Comparison of ENCODE assay signal across 10 cellular contexts in genomic region chr16:66905633-66906539, GRCh38. TPM values are rescaled to one million over a fixed set of nuclear protein-coding genes. Genes with fewer than 3 reads are reported as not detected.
A peak's percentile ranks its signal among the peaks of the same experiment; 100 is the strongest.
DNase-seq lines count a peak whose midpoint lies in the region; ATAC-seq and TF ChIP-seq lines count a peak whose summit lies in the region.
"Had no signal": no experiment of that assay in that cellular context is flagged by ENCODE, and none has a peak within 500 bp of the region (broad histone marks: within the 10 kb centered on the region; RNA-seq: fewer than 3 reads in every experiment).

No MANE protein-coding gene starts in this region.

- DNase-seq in NCI-H345 (lab: John Stamatoyannopoulos, UW) (peak; percentile 2), NCI-H345 treated with DMSO at 0.1 percent for 48 hours (lab: John Stamatoyannopoulos, UW; ENCODE audit: unreplicated experiment) (no peak), T-helper 17 cell (no peak), heart right ventricle (peak; percentile 62 to 88), stomach (peak; percentile 86), GM10248 (ENCODE audit: extremely low spot score) (no peak), OCI-M2 (lab: John Stamatoyannopoulos, UW; ENCODE audit: unreplicated experiment) (no peak)
- DNase-seq: head of caudate nucleus had no signal

- H3K27me3 ChIP-seq in heart right ventricle (no peaks in the 10 kb centered on the region), stomach (no peaks in the 10 kb centered on the region)

- CTCF ChIA-PET in GM10248 (lab: Yijun Ruan, JAX), result interaction anchor here (1.6 to 5.9 kb wide), 3 partner anchors 11 to 22 kb away, joined by 5 to 33 read pairs (median 6); no protein-coding TSS in a partner anchor

- no peaks in the 10 kb centered on the region for H3K9me3 ChIP-seq in T-helper 17 cell (ENCODE audit: control insufficient read depth, low read length, poor library complexity, severe bottlenecking)
- H3K9me3 ChIP-seq in heart right ventricle, result no peaks in the 10 kb centered on the region
- H3K9me3 ChIP-seq in stomach, result no peaks in the 10 kb centered on the region

- intact Hi-C loops in heart right ventricle (cut with DNase I), result loop anchor here in 2 of 10 donors (1.0 kb wide), 2 partner anchors 15 to 19 kb away; partner anchors contain the start of gene RRAD (in 1 of the 2)
- intact Hi-C loops in stomach (cut with DNase I; ENCODE audit: low total_unique reads), result no loop called here

- no peaks in the 10 kb centered on the region for H3K36me3 ChIP-seq in heart right ventricle
- no peaks in the 10 kb centered on the region for H3K36me3 ChIP-seq in stomach

- H3K4me1 ChIP-seq in heart right ventricle (peaks cover 17 to 78% (median 44%) of the 10 kb centered on the region in 9 donors), stomach (peaks cover 33 to 57% (median 43%) of the 10 kb centered on the region in 4 donors)

- TF ChIP-seq CTCF in heart right ventricle (IDR thresholded peaks at IDR 0.05), result no peak
- TF ChIP-seq CTCF in stomach (IDR thresholded peaks at IDR 0.05), result no peak
- no peak for TF ChIP-seq CTCF in GM10248 (IDR thresholded peaks at IDR 0.05; ENCODE audit: control extremely low read depth, extremely low read depth, low read depth, missing control alignments)

- peak overlapping the region; percentile 76 to 99 (median 95) for H3K27ac ChIP-seq in heart right ventricle
- H3K27ac ChIP-seq in stomach, result peak overlapping the region; percentile 9 to 88 (median 59)
- H3K27ac ChIP-seq: VCaP had no signal

- peaks cover 8% of the 10 kb centered on the region for H3K4me1 Mint-ChIP-seq in T-helper 17 cell

- POLR2A ChIA-PET in GM10248 (lab: Yijun Ruan, JAX), result interaction anchor here (0.7 kb wide), 2 partner anchors 22 to 163 kb away, joined by 3 read pairs; no protein-coding TSS in a partner anchor

- ATAC-seq in T-helper 17 cell (peak; percentile 51), heart right ventricle (peak; percentile 1 to 51 (median 32)), GM21390 (IDR thresholded peaks at IDR 0.05; ENCODE audit: unreplicated experiment) (no peak)

- TF ChIP-seq EP300 in stomach (IDR thresholded peaks at IDR 0.05), result no peak

- H3K27ac Mint-ChIP-seq in T-helper 17 cell, result no peak overlapping the region

- no peak for TF ChIP-seq POLR2A in stomach (IDR thresholded peaks at IDR 0.05)

- H3K4me3 ChIP-seq in heart right ventricle (peak overlapping the region in 4 of 10 donors; percentile 32 to 49 (median 42)), stomach (no peak overlapping the region)

- WGBS in heart right ventricle, 2 donors, result 55 to 62% methylated on average over 11 of the region's 11 CpGs
- WGBS in stomach, 5 donors, result 57 to 71% (median 60%) methylated on average over 11 of the region's 11 CpGs

- H3K36me3 Mint-ChIP-seq in T-helper 17 cell (ENCODE audit: low read depth), result no peaks in the 10 kb centered on the region

- H3K4me3 Mint-ChIP-seq in T-helper 17 cell, result no peak overlapping the region

- H3K27me3 Mint-ChIP-seq in T-helper 17 cell, result peaks cover 4% of the 10 kb centered on the region

RNA-seq across cellular contexts. Expression of gene CDH16, which starts 12.8 kb away (rescaled TPM):
- not detected for total RNA-seq in T-helper 17 cell
- under 1 TPM in 3 of 10 donors, not detected in 7; 0.25 to 0.47 (median 0.47) TPM for total RNA-seq in heart right ventricle
- under 1 TPM; 0.15 to 0.59 TPM for polyA plus RNA-seq in heart right ventricle
- total RNA-seq in stomach, result 1 to 10 TPM in 1 of 5 donors, under 1 TPM in 1, not detected in 3; 0.14 to 1.1 TPM
- polyA plus RNA-seq in stomach, result 1 to 10 TPM in 1 of 3 donors, not detected in 2; 2.3 TPM

RNA-seq across cellular contexts. Expression of gene RRAD, which starts 19.4 kb away (rescaled TPM):
- under 1 TPM; 0.52 to 0.67 TPM for total RNA-seq in T-helper 17 cell
- 1,000 to 10,000 TPM in 1 of 10 donors, 100 to 1,000 TPM in 5, 10 to 100 TPM in 4; 48.4 to 1,227 (median 105) TPM for total RNA-seq in heart right ventricle
- 100 to 1,000 TPM; 176 to 435 TPM for polyA plus RNA-seq in heart right ventricle
- 10 to 100 TPM in 2 of 5 donors, 1 to 10 TPM in 3; 1.0 to 39.7 (median 3.6) TPM for total RNA-seq in stomach
- polyA plus RNA-seq in stomach, result 10 to 100 TPM in 1 of 3 donors, 1 to 10 TPM in 2; 2.9 to 37.8 (median 3.4) TPM

RNA-seq across cellular contexts. Expression of gene PDP2, which starts 25.6 kb away (rescaled TPM):
- total RNA-seq in T-helper 17 cell (1 to 10 TPM; 5.8 to 8.9 TPM), heart right ventricle (1 to 10 TPM; 2.9 to 5.7 (median 3.8) TPM), stomach (10 to 100 TPM in 1 of 5 donors, 1 to 10 TPM in 4; 4.9 to 96.9 (median 7.5) TPM)
- polyA plus RNA-seq in heart right ventricle (1 to 10 TPM; 1.2 to 1.4 TPM), stomach (1 to 10 TPM; 1.6 to 2.1 (median 1.9) TPM)

RNA-seq across cellular contexts. Expression of gene CIAO2B, which starts 28.3 kb away (rescaled TPM):
- 10 to 100 TPM; 50.3 to 51.0 TPM for total RNA-seq in T-helper 17 cell
- 100 to 1,000 TPM; 103 to 196 (median 111) TPM for total RNA-seq in heart right ventricle
- polyA plus RNA-seq in heart right ventricle, result 100 to 1,000 TPM; 189 to 743 TPM
- 10 to 100 TPM in 4 of 5 donors, 1 to 10 TPM in 1; 4.3 to 95.1 (median 43.2) TPM for total RNA-seq in stomach
- 100 to 1,000 TPM; 166 to 176 (median 171) TPM for polyA plus RNA-seq in stomach

RNA-seq across cellular contexts. Expression of gene CES2, which starts 29.4 kb away (rescaled TPM):
- total RNA-seq in T-helper 17 cell (10 to 100 TPM; 33.1 to 36.8 TPM), heart right ventricle (100 to 1,000 TPM in 3 of 10 donors, 10 to 100 TPM in 7; 56.1 to 194 (median 81.5) TPM), stomach (100 to 1,000 TPM in 1 of 5 donors, 10 to 100 TPM in 4; 16.9 to 893 (median 47.4) TPM)
- polyA plus RNA-seq in heart right ventricle (100 to 1,000 TPM in 1 of 2 donors, 10 to 100 TPM in 1; 25.1 to 145 TPM), stomach (10 to 100 TPM; 24.9 to 32.7 (median 26.1) TPM)

Comparison
In these comparisons a context has a peak if more than half of its experiments do, and no peak if none do; other contexts are left out.
1. DNase-seq: peak in NCI-H345 (single experiment), heart right ventricle (2 of 2) and stomach (single experiment); none in NCI-H345 treated with DMSO at 0.1 percent for 48 hours (single experiment), T-helper 17 cell (0 of 3), GM10248 (single experiment) and OCI-M2 (single experiment).